Comparison of ENCODE assay signal across 7 cellular contexts in genomic region chr16:15065961-15066360, GRCh38. TPM values are rescaled to one million over a fixed set of nuclear protein-coding genes. Genes with fewer than 3 reads are reported as not detected.
DNase-seq lines count a peak whose midpoint lies in the region; ATAC-seq and TF ChIP-seq lines count a peak whose summit lies in the region.
"Not testable (repeated sequence)": the region's sequence is repeated elsewhere in the genome, so short reads cannot be mapped to it uniquely, and the experiment has no call there.

No MANE protein-coding gene starts in this region.

- not testable (repeated sequence) for H3K4me3 ChIP-seq in mucosa of descending colon

- H3K36me3 ChIP-seq in mucosa of descending colon (ENCODE audit: low read depth): not testable (repeated sequence)

- not testable (repeated sequence) for H3K9me3 ChIP-seq in mucosa of descending colon

- not testable (repeated sequence) for TF ChIP-seq CTCF in mucosa of descending colon (IDR thresholded peaks at IDR 0.05); natural killer cell (IDR thresholded peaks at IDR 0.05)

- ATAC-seq in activated T-helper 17 cell treated with anti-CD3 and anti-CD28 coated beads, Interleukin-2, amount 50 U/mL, for 72 hours (replicated peaks): peak; percentile 21
- ATAC-seq in effector memory CD8-positive, alpha-beta T cell (replicated peaks): peak; percentile 81
- peak; percentile 36 for ATAC-seq in left colon
- peak; percentile 17 for ATAC-seq in mucosa of descending colon
- ATAC-seq in natural killer cell: peak; percentile 86 to 89 (median 89)
- peak; percentile 60 for ATAC-seq in stimulated activated effector memory CD8-positive, alpha-beta T cell treated with anti-CD3 and anti-CD28 coated beads, Interleukin-12 subunit alpha, Interleukin-12 subunit beta, amount 100 ng/mL, for 72 hours

- not testable (repeated sequence) for H3K4me1 Mint-ChIP-seq in activated T-helper 17 cell treated with anti-CD3 and anti-CD28 coated beads, Interleukin-2, amount 50 U/mL, for 72 hours; effector memory CD8-positive, alpha-beta T cell (ENCODE audit: low read depth in 2 of 2); stimulated activated effector memory CD8-positive, alpha-beta T cell treated with anti-CD3 and anti-CD28 coated beads, Interleukin-12 subunit alpha, Interleukin-12 subunit beta, amount 100 ng/mL, for 72 hours
- H3K4me1 Mint-ChIP-seq in natural killer cell: peaks cover 7 to 14% of the 10 kb centered on the region in 2 donors

- H3K4me3 Mint-ChIP-seq in activated T-helper 17 cell treated with anti-CD3 and anti-CD28 coated beads, Interleukin-2, amount 50 U/mL, for 72 hours; effector memory CD8-positive, alpha-beta T cell; natural killer cell; stimulated activated effector memory CD8-positive, alpha-beta T cell treated with anti-CD3 and anti-CD28 coated beads, Interleukin-12 subunit alpha, Interleukin-12 subunit beta, amount 100 ng/mL, for 72 hours: not testable (repeated sequence)

- H3K4me1 ChIP-seq in mucosa of descending colon (ENCODE audit: low read depth): not testable (repeated sequence)

- H3K36me3 Mint-ChIP-seq in activated T-helper 17 cell treated with anti-CD3 and anti-CD28 coated beads, Interleukin-2, amount 50 U/mL, for 72 hours (ENCODE audit: low read depth): peaks cover 98% of the 10 kb centered on the region
- H3K36me3 Mint-ChIP-seq in effector memory CD8-positive, alpha-beta T cell (ENCODE audit: insufficient read depth): peaks cover 82% of the 10 kb centered on the region
- peaks cover 16% of the 10 kb centered on the region for H3K36me3 Mint-ChIP-seq in natural killer cell
- peaks cover 96% of the 10 kb centered on the region for H3K36me3 Mint-ChIP-seq in stimulated activated effector memory CD8-positive, alpha-beta T cell treated with anti-CD3 and anti-CD28 coated beads, Interleukin-12 subunit alpha, Interleukin-12 subunit beta, amount 100 ng/mL, for 72 hours

- H3K9me3 Mint-ChIP-seq in activated T-helper 17 cell treated with anti-CD3 and anti-CD28 coated beads, Interleukin-2, amount 50 U/mL, for 72 hours; effector memory CD8-positive, alpha-beta T cell; natural killer cell; stimulated activated effector memory CD8-positive, alpha-beta T cell treated with anti-CD3 and anti-CD28 coated beads, Interleukin-12 subunit alpha, Interleukin-12 subunit beta, amount 100 ng/mL, for 72 hours: not testable (repeated sequence)

- intact Hi-C loops in left colon (cut with DNase I, micrococcal nuclease); mucosa of descending colon (cut with DNase I, micrococcal nuclease); natural killer cell (cut with micrococcal nuclease): not testable (repeated sequence)

- DNase-seq in OCI-M1 (lab: John Stamatoyannopoulos, UW) (peak; percentile 48), natural killer cell (peak; percentile 21)
- DNase-seq in effector memory CD8-positive, alpha-beta T cell; left colon; mucosa of descending colon; stimulated activated effector memory CD8-positive, alpha-beta T cell treated with anti-CD3 and anti-CD28 coated beads, Interleukin-12 subunit alpha, Interleukin-12 subunit beta, amount 100 ng/mL, for 72 hours (ENCODE audit: low spot score in 2 of 2): not testable (repeated sequence)

- H3K27me3 Mint-ChIP-seq in activated T-helper 17 cell treated with anti-CD3 and anti-CD28 coated beads, Interleukin-2, amount 50 U/mL, for 72 hours; effector memory CD8-positive, alpha-beta T cell; natural killer cell (ENCODE audit: low read depth in 2 of 2): not testable (repeated sequence)

- H3K27ac Mint-ChIP-seq in activated T-helper 17 cell treated with anti-CD3 and anti-CD28 coated beads, Interleukin-2, amount 50 U/mL, for 72 hours; effector memory CD8-positive, alpha-beta T cell; stimulated activated effector memory CD8-positive, alpha-beta T cell treated with anti-CD3 and anti-CD28 coated beads, Interleukin-12 subunit alpha, Interleukin-12 subunit beta, amount 100 ng/mL, for 72 hours: not testable (repeated sequence)
- peak overlapping the region; percentile 41 to 59 for H3K27ac Mint-ChIP-seq in natural killer cell

RNA-seq across cellular contexts. Expression of gene NTAN1, which starts 10.1 kb away (rescaled TPM):
- 10 to 100 TPM; 60.0 to 60.3 TPM for total RNA-seq in activated T-helper 17 cell treated with anti-CD3 and anti-CD28 coated beads, Interleukin-2, amount 50 U/mL, for 72 hours
- total RNA-seq in left colon: 10 to 100 TPM; 27.4 to 36.0 TPM
- 10 to 100 TPM; 28.0 to 45.3 (median 39.8) TPM for total RNA-seq in mucosa of descending colon
- 10 to 100 TPM; 26.7 to 35.1 (median 30.3) TPM for total RNA-seq in natural killer cell

RNA-seq across cellular contexts. Expression of gene RRN3, which starts 28.1 kb away (rescaled TPM):
- 10 to 100 TPM; 33.8 to 45.7 TPM for total RNA-seq in activated T-helper 17 cell treated with anti-CD3 and anti-CD28 coated beads, Interleukin-2, amount 50 U/mL, for 72 hours
- total RNA-seq in left colon: 10 to 100 TPM; 25.7 to 26.9 TPM
- 10 to 100 TPM; 20.2 to 32.0 (median 27.7) TPM for total RNA-seq in mucosa of descending colon
- 10 to 100 TPM; 40.8 to 45.3 (median 43.4) TPM for total RNA-seq in natural killer cell

Comparison
In these comparisons a context has a peak if more than half of its experiments do, and no peak if none do; other contexts are left out.
1. ATAC-seq: peak in every context shown above with its lines; median percentile 89 in natural killer cell; 81 in effector memory CD8-positive, alpha-beta T cell; 60 in stimulated activated effector memory CD8-positive, alpha-beta T cell treated with anti-CD3 and anti-CD28 coated beads, Interleukin-12 subunit alpha, Interleukin-12 subunit beta, amount 100 ng/mL, for 72 hours; 36 in left colon; 21 in activated T-helper 17 cell treated with anti-CD3 and anti-CD28 coated beads, Interleukin-2, amount 50 U/mL, for 72 hours; 17 in mucosa of descending colon.